Comparison of ENCODE assay signal across 13 cellular contexts in genomic region chr15:94487635-94488034, GRCh38.
A peak's percentile ranks its signal among the peaks of the same experiment; 100 is the strongest.
DNase-seq lines count a peak whose midpoint lies in the region; ATAC-seq and TF ChIP-seq lines count a peak whose summit lies in the region.
"Had no signal": no experiment of that assay in that cellular context is flagged by ENCODE, and none has a peak within 500 bp of the region (broad histone marks: within the 10 kb centered on the region; RNA-seq: fewer than 3 reads in every experiment).

No MANE protein-coding gene starts in this region.

- H3K27me3 ChIP-seq in mammary epithelial cell (ENCODE audit: insufficient read depth, low read length), result no peaks in the 10 kb centered on the region

- H3K4me2 ChIP-seq in mammary epithelial cell (ENCODE audit: insufficient read depth, low read depth, low read length), result peak overlapping the region; percentile 29
- H3K4me2 ChIP-seq: A549 had no signal

- no peaks in the 10 kb centered on the region for H3K79me2 ChIP-seq in mammary epithelial cell (ENCODE audit: insufficient read depth, low read length)

- no peaks in the 10 kb centered on the region for H3K9me3 ChIP-seq in mammary epithelial cell (replicated peaks; ENCODE audit: insufficient read depth, low read length)

- peaks cover 4% of the 10 kb centered on the region for H3K4me1 ChIP-seq in mammary epithelial cell (ENCODE audit: insufficient read depth, low read length)
- H3K4me1 ChIP-seq: A549 had no signal

- H3K9ac ChIP-seq in mammary epithelial cell (ENCODE audit: insufficient read depth, low read length), result no peak overlapping the region

- no peaks in the 10 kb centered on the region for H4K20me1 ChIP-seq in mammary epithelial cell (ENCODE audit: insufficient read depth, low read length)

- no peaks in the 10 kb centered on the region for H3K36me3 ChIP-seq in mammary epithelial cell (ENCODE audit: insufficient read depth, low read length)

- CTCF ChIA-PET in mammary epithelial cell (lab: Charles Lee; ENCODE audit: low non-redundant PET), result no interaction called here

- no peak overlapping the region for H3K27ac Mint-ChIP-seq in HFFc6
- H3K27ac Mint-ChIP-seq: CD8-positive, alpha-beta memory T cell had no signal

- H3K4me3 Mint-ChIP-seq in HFFc6, result no peak overlapping the region
- H3K4me3 Mint-ChIP-seq: CD8-positive, alpha-beta memory T cell had no signal

- no peaks in the 10 kb centered on the region; the same call in 1 of the 2 replicates for H3K27me3 Mint-ChIP-seq in HFFc6 (ENCODE audit: insufficient read depth)
- H3K27me3 Mint-ChIP-seq: CD8-positive, alpha-beta memory T cell had no signal

- no peak for TF ChIP-seq CTCF in mammary epithelial cell (conservative IDR thresholded peaks at IDR 0.05 in 1 of 2, IDR thresholded peaks at IDR 0.05 in 1 of 2; ENCODE audit: extremely low read depth in 1 of 2, insufficient read depth in 1 of 2, low read depth in 1 of 2, low read length in 2 of 2)
- no peak for TF ChIP-seq CTCF in epithelial cell of esophagus (IDR thresholded peaks at IDR 0.05; ENCODE audit: insufficient read depth, low read depth, low read length, missing control alignments)
- no peak for TF ChIP-seq CTCF in HFFc6 (IDR thresholded peaks at IDR 0.05)

- no peaks in the 10 kb centered on the region for H3K4me1 Mint-ChIP-seq in HFFc6 (ENCODE audit: low read depth)
- H3K4me1 Mint-ChIP-seq: CD8-positive, alpha-beta memory T cell had no signal

- H3K27ac ChIP-seq in mammary epithelial cell (ENCODE audit: insufficient read depth, low read depth, low read length), result no peak overlapping the region
- H3K27ac ChIP-seq: A549 had no signal

- DNase-seq in mammary epithelial cell, result peak; percentile 52
- peak; percentile 63 for DNase-seq in epithelial cell of esophagus (ENCODE audit: low read depth)
- peak; percentile 6 for DNase-seq in kidney tubule cell (ENCODE audit: low spot score)
- peak; percentile 19 for DNase-seq in renal cortical epithelial cell (ENCODE audit: low read depth)
- DNase-seq in HFFc6, result no peak
- DNase-seq: Calu3; CD8-positive, alpha-beta memory T cell; DMS 273 treated with DMSO at 0.1 percent for 48 hours; HCEC 1CT; IMR-90 had no signal

- H2AFZ ChIP-seq in mammary epithelial cell (ENCODE audit: low read depth, low read length), result peak overlapping the region; percentile 21

- intact Hi-C loops in mammary epithelial cell (cut with micrococcal nuclease), result no loop called here

- H3K36me3 Mint-ChIP-seq in HFFc6 (ENCODE audit: low read depth), result no peaks in the 10 kb centered on the region

- no TSS peak for BruUV-seq in mammary epithelial cell (replicated peaks; lab: Mats Ljungman, UMichigan)

- ATAC-seq in HG02571 (IDR thresholded peaks at IDR 0.05; ENCODE audit: unreplicated experiment) (no peak), GM18511 (IDR thresholded peaks at IDR 0.05; ENCODE audit: unreplicated experiment) (no peak)
- ATAC-seq: A549 had no signal

- no peak overlapping the region for H3K4me3 ChIP-seq in mammary epithelial cell (replicated peaks in 1 of 3; ENCODE audit: insufficient read depth in 1 of 3, low read depth in 2 of 3, low read length in 3 of 3)
- H3K4me3 ChIP-seq in epithelial cell of esophagus (ENCODE audit: low read length), result peak overlapping the region; percentile 15
- H3K4me3 ChIP-seq: A549 had no signal

- in situ Hi-C loops in mammary epithelial cell (cut with MboI; ENCODE audit: low sequenced_read_pairs in 2 of 2), result no loop called here

- dilution Hi-C loops in mammary epithelial cell (cut with HindIII; ENCODE audit: low sequenced_read_pairs), result no loop called here

- WGBS in mammary epithelial cell (ENCODE audit: low coverage, missing lambda C conversion rate), result 94% methylated on average over 1 of the region's 1 CpG

- H3K9me3 Mint-ChIP-seq in HFFc6, result peaks cover 43% of the 10 kb centered on the region
